ENCODE assay signal across 8 cellular contexts in the genomic region with DNA sequence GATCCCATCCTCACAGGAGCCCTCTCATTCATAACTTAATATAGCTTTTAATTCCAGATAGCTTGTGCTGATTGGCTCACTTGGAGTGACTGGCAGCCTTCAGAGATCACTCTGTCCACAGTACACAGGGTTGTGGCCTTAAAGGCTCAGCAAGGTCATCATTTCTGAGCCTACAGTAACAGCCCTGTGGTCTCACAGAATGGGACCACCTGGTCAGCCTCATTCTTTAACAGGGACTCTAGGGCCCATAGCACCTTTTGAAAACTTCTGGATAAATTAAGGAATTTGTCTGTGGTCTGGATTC. TPM values are rescaled to one million over a fixed set of nuclear protein-coding genes. Genes with fewer than 3 reads are reported as not detected.
DNase-seq lines count a peak whose midpoint lies in the region; ATAC-seq and TF ChIP-seq lines count a peak whose summit lies in the region.

No MANE protein-coding gene starts in this region.

- intact Hi-C loops in CD4-positive, alpha-beta memory T cell (cut with micrococcal nuclease): no loop called here

- no peak overlapping the region for H2AFZ ChIP-seq in OCI-LY1 (ENCODE audit: low read length)

- POLR2A ChIA-PET in CD4-positive, alpha-beta memory T cell (lab: Charles Lee; ENCODE audit: partially characterized antibody): interaction anchor here (1.3 to 65.0 kb wide), 9 partner anchors 8 to 41 kb away, joined by 3 to 6960 read pairs (median 11); a partner anchor contains a TSS
- POLR2A ChIA-PET in naive thymus-derived CD8-positive, alpha-beta T cell (lab: Charles Lee): interaction anchor here (1.1 to 43.5 kb wide), 8 partner anchors 8 to 46 kb away, joined by 3 to 1530 read pairs (median 26); a partner anchor contains a TSS

- no peaks in the 10 kb centered on the region for H3K9me3 ChIP-seq in CD4-positive, alpha-beta memory T cell (ENCODE audit: control insufficient read depth in 1 of 2, low read length in 2 of 2)
- H3K9me3 ChIP-seq in OCI-LY1 (ENCODE audit: low read length) (no peaks in the 10 kb centered on the region), duodenal mucosa (ENCODE audit: control insufficient read depth in 1 of 2, low read length in 2 of 2) (no peaks in the 10 kb centered on the region)

- no peaks in the 10 kb centered on the region for H3K27me3 ChIP-seq in CD4-positive, alpha-beta memory T cell (ENCODE audit: insufficient read depth, low read length)
- H3K27me3 ChIP-seq in OCI-LY1 (ENCODE audit: insufficient read depth, low read length) (no peaks in the 10 kb centered on the region), duodenal mucosa (ENCODE audit: control insufficient read depth in 1 of 2, insufficient read depth in 2 of 2, low read length in 2 of 2) (no peaks in the 10 kb centered on the region)

- no peak for DNase-seq in CD4-positive, alpha-beta memory T cell
- no peak for DNase-seq in naive thymus-derived CD8-positive, alpha-beta T cell
- DNase-seq in kidney glomerular epithelial cell (lab: John Stamatoyannopoulos, UW): no peak
- no peak for DNase-seq in pons (ENCODE audit: low spot score)
- no peak for DNase-seq in NCI-H748 (lab: John Stamatoyannopoulos, UW; ENCODE audit: unreplicated experiment)
- no peak for DNase-seq in D341Med (ENCODE audit: low spot score)

- H3K36me3 Mint-ChIP-seq in CD4-positive, alpha-beta memory T cell: peaks cover 0 to 6% of the 10 kb centered on the region in 2 donors
- H3K36me3 Mint-ChIP-seq in naive thymus-derived CD8-positive, alpha-beta T cell: peaks cover 0 to 4% (median 0%) of the 10 kb centered on the region in 3 donors

- no peaks in the 10 kb centered on the region for H4K20me1 ChIP-seq in OCI-LY1 (ENCODE audit: insufficient read depth, low read length)

- H3K9ac ChIP-seq in OCI-LY1 (ENCODE audit: low read length) (peak overlapping the region; percentile 59; the same call in 1 of the 2 replicates), duodenal mucosa (ENCODE audit: low read depth in 1 of 2, low read length in 2 of 2) (peak overlapping the region; percentile 45 to 55)

- H3F3A ChIP-seq in OCI-LY1 (ENCODE audit: insufficient read depth, low read length): no peaks in the 10 kb centered on the region

- H3K4me3 Mint-ChIP-seq in CD4-positive, alpha-beta memory T cell: peak overlapping the region; percentile 67 to 87 (median 78)
- peak overlapping the region; percentile 10 to 85 (median 74) for H3K4me3 Mint-ChIP-seq in naive thymus-derived CD8-positive, alpha-beta T cell

- H3K4me1 ChIP-seq in CD4-positive, alpha-beta memory T cell (ENCODE audit: insufficient read depth, low read length): peaks cover 100% of the 10 kb centered on the region
- H3K4me1 ChIP-seq in OCI-LY1 (ENCODE audit: insufficient read depth, low read length, severe bottlenecking) (peaks cover 78% of the 10 kb centered on the region), duodenal mucosa (ENCODE audit: control insufficient read depth in 1 of 2, insufficient read depth in 2 of 2, low read length in 2 of 2) (peaks cover 50 to 68% of the 10 kb centered on the region in 2 donors)

- H3K27me3 Mint-ChIP-seq in CD4-positive, alpha-beta memory T cell: no peaks in the 10 kb centered on the region
- no peaks in the 10 kb centered on the region for H3K27me3 Mint-ChIP-seq in naive thymus-derived CD8-positive, alpha-beta T cell

- H3K4me2 ChIP-seq in OCI-LY1 (ENCODE audit: low read length): peak overlapping the region; percentile 58; the same call in 1 of the 2 replicates

- peak overlapping the region; percentile 97 for H3K27ac ChIP-seq in CD4-positive, alpha-beta memory T cell (ENCODE audit: low read depth, low read length)
- H3K27ac ChIP-seq in OCI-LY1 (ENCODE audit: low read depth, low read length, poor library complexity, severe bottlenecking) (peak overlapping the region; percentile 97), duodenal mucosa (ENCODE audit: low read depth, low read length) (peak overlapping the region; percentile 64)

- no peak for TF ChIP-seq CTCF in OCI-LY1 (IDR thresholded peaks at IDR 0.05; ENCODE audit: low read length)

- no peaks in the 10 kb centered on the region for H3K9me2 ChIP-seq in OCI-LY1 (ENCODE audit: low read depth, low read length)

- CTCF ChIA-PET in CD4-positive, alpha-beta memory T cell (lab: Charles Lee; ENCODE audit: partially characterized antibody): interaction anchor here (0.8 to 18.8 kb wide), 6 partner anchors 11 to 53 kb away, joined by 3 to 361 read pairs (median 122); a partner anchor contains a TSS

- H3K36me3 ChIP-seq in CD4-positive, alpha-beta memory T cell (ENCODE audit: insufficient read depth, low read length): no peaks in the 10 kb centered on the region
- H3K36me3 ChIP-seq in OCI-LY1 (ENCODE audit: insufficient read depth, low read length) (no peaks in the 10 kb centered on the region), duodenal mucosa (ENCODE audit: control insufficient read depth in 1 of 2, insufficient read depth in 2 of 2, low read length in 2 of 2) (no peaks in the 10 kb centered on the region)

- ATAC-seq in naive thymus-derived CD8-positive, alpha-beta T cell: no peak

- H3K4me3 ChIP-seq in CD4-positive, alpha-beta memory T cell (ENCODE audit: low read length in 2 of 2): peak overlapping the region in 1 of 2 donors; percentile 34
- H3K4me3 ChIP-seq in OCI-LY1 (ENCODE audit: low read depth, low read length, poor library complexity, severe bottlenecking) (no peak overlapping the region), duodenal mucosa (ENCODE audit: low read depth in 1 of 2, low read length in 2 of 2) (no peak overlapping the region)

- H3K79me2 ChIP-seq in OCI-LY1 (ENCODE audit: insufficient read depth, low read length): no peaks in the 10 kb centered on the region

- H3K27ac Mint-ChIP-seq in CD4-positive, alpha-beta memory T cell: peak overlapping the region; percentile 98 to 100 (median 99)
- H3K27ac Mint-ChIP-seq in naive thymus-derived CD8-positive, alpha-beta T cell: peak overlapping the region; percentile 94 to 100 (median 98)

- peaks cover 0 to 3% (median 0%) of the 10 kb centered on the region in 8 donors for H3K9me3 Mint-ChIP-seq in CD4-positive, alpha-beta memory T cell
- H3K9me3 Mint-ChIP-seq in naive thymus-derived CD8-positive, alpha-beta T cell: peaks cover 0 to 19% (median 0%) of the 10 kb centered on the region in 9 donors

- peaks cover 57 to 92% (median 80%) of the 10 kb centered on the region in 4 donors for H3K4me1 Mint-ChIP-seq in CD4-positive, alpha-beta memory T cell
- peaks cover 33 to 92% (median 74%) of the 10 kb centered on the region in 4 donors for H3K4me1 Mint-ChIP-seq in naive thymus-derived CD8-positive, alpha-beta T cell

RNA-seq across cellular contexts. Expression of a gene that starts 51.3 kb away (rescaled TPM):
- total RNA-seq in CD4-positive, alpha-beta memory T cell: 100 to 1,000 TPM; 456 to 464 TPM
- polyA plus RNA-seq in CD4-positive, alpha-beta memory T cell: 100 to 1,000 TPM; 271 to 523 TPM
- total RNA-seq in naive thymus-derived CD8-positive, alpha-beta T cell: 100 to 1,000 TPM; 264 to 274 TPM
- 100 to 1,000 TPM; 222 to 420 (median 390) TPM for polyA plus RNA-seq in naive thymus-derived CD8-positive, alpha-beta T cell
